20 cellular contexts compared by ENCODE assay signal in the genomic region with DNA sequence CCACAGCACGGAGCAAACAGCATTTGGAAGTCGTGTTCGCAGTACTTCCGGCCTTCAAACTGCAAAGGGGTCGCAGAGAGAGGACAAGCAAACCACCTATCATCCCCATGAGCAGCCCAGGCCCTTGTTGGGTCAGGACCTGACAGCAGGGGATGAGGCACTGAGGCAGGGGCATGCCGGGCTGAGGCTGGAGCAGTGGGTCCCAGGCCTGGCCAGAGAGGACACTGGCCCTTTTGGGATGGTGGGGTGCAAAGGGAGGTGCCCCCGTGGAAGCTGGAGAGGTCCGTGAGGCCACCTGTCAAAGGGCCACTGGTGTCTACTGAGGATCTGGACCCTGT. TPM values are rescaled to one million over a fixed set of nuclear protein-coding genes. Genes with fewer than 3 reads are reported as not detected.
"Had no signal": no experiment of that assay in that cellular context is flagged by ENCODE, and none has a peak within 500 bp of the region (broad histone marks: within the 10 kb centered on the region; RNA-seq: fewer than 3 reads in every experiment).

No MANE protein-coding gene starts in this region.

- DNase-seq: activated CD4-positive, alpha-beta T cell treated with anti-CD3 and anti-CD28 coated beads, Interleukin-2, amount 10 ng/mL, durations not matched to agents 24 days and 14 days; activated CD8-positive, alpha-beta T cell treated with anti-CD3 and anti-CD28 coated beads for 36 hours; activated naive CD4-positive, alpha-beta T cell treated with Interleukin-2 at 50 U/mL for 16 hours; activated T-cell treated with anti-CD3 and anti-CD28 coated beads, Interleukin-2, amount 50 U/mL, for 1 hour; colonic mucosa; endodermal cell; foreskin melanocyte; immature natural killer cell; stimulated activated naive CD4-positive, alpha-beta T cell treated with Interleukin-2 at 50 U/mL for 16 hours; T-helper 1 cell; T1000; upper lobe of right lung had no signal

- H3K27ac ChIP-seq: colonic mucosa, epithelial cell of prostate had no signal

- H3K4me1 ChIP-seq: colonic mucosa had no signal

- H3K4me3 ChIP-seq: colonic mucosa, upper lobe of right lung had no signal

- H3K27me3 ChIP-seq: colonic mucosa, upper lobe of right lung had no signal

- H3K36me3 ChIP-seq: colonic mucosa, upper lobe of right lung had no signal

- H3K9me3 ChIP-seq: colonic mucosa, upper lobe of right lung had no signal

- ATAC-seq: activated CD8-positive, alpha-beta T cell treated with anti-CD3 and anti-CD28 coated beads for 36 hours; activated T-helper 17 cell treated with anti-CD3 and anti-CD28 coated beads, Interleukin-2, amount 50 U/mL, for 72 hours; upper lobe of right lung had no signal

RNA-seq across cellular contexts. Expression of a gene that starts 8.9 kb away (rescaled TPM):
- total RNA-seq: activated CD4-positive, alpha-beta T cell treated with anti-CD3 and anti-CD28 coated beads, Interleukin-2, amount 10 ng/mL, durations not matched to agents 24 days and 14 days; activated CD8-positive, alpha-beta T cell treated with anti-CD3 and anti-CD28 coated beads for 36 hours; activated T-helper 17 cell treated with anti-CD3 and anti-CD28 coated beads, Interleukin-2, amount 50 U/mL, for 72 hours; lung microvascular endothelial cell; mesothelial cell of epicardium; myocyte; osteocyte; pulmonary artery endothelial cell had no signal
- polyA plus RNA-seq: immature natural killer cell, neural cell had no signal

RNA-seq across cellular contexts. Expression of a gene that starts 20.5 kb away (rescaled TPM):
- polyA plus RNA-seq: neural cell had no signal
